Comparison of ENCODE assay signal across 12 cellular contexts in genomic region chr6:27514906-27515495, GRCh38. TPM values are rescaled to one million over a fixed set of nuclear protein-coding genes. Genes with fewer than 3 reads are reported as not detected.
DNase-seq lines count a peak whose midpoint lies in the region; ATAC-seq, FAIRE-seq and TF ChIP-seq lines count a peak whose summit lies in the region.
"Had no signal": no experiment of that assay in that cellular context is flagged by ENCODE, and none has a peak within 500 bp of the region (broad histone marks: within the 10 kb centered on the region; RNA-seq: fewer than 3 reads in every experiment).

No MANE protein-coding gene starts in this region.

- H3K4me2 ChIP-seq in OCI-LY7 (ENCODE audit: low read length): no peak overlapping the region

- DNase-seq in left ventricle myocardium inferior: no peak
- no peak for DNase-seq in right atrium auricular region (ENCODE audit: low spot score)
- DNase-seq in activated T-cell treated with anti-CD3 and anti-CD28 coated beads, Interleukin-2, amount 50 U/mL, for 4 hours: peak; percentile 9
- DNase-seq in tibial artery: no peak
- DNase-seq in NCI-H82 treated with DMSO at 0.1 percent for 48 hours (lab: John Stamatoyannopoulos, UW; ENCODE audit: unreplicated experiment): no peak
- DNase-seq in OCI-LY7 (ENCODE audit: low spot score): no peak
- no peak for DNase-seq in pancreas
- DNase-seq: activated effector memory CD4-positive, alpha-beta T cell treated with anti-CD3 and anti-CD28 coated beads, Interleukin-2, amount 50 U/mL, for 16 hours; PC-3 had no signal

- intact Hi-C loops in left ventricle myocardium inferior (cut with micrococcal nuclease): loop anchor here (5.0 to 10.0 kb wide), 3 partner anchors 240 to 377 kb away; a partner anchor contains a TSS
- intact Hi-C loops in tibial artery (cut with DNase I; ENCODE audit: low total_unique reads): loop anchor here (10.0 kb wide), 2 partner anchors 240 to 340 kb away; no protein-coding TSS in a partner anchor
- intact Hi-C loops in OCI-LY7 (cut with micrococcal nuclease; ENCODE audit: unreplicated experiment): loop anchor here (5.0 kb wide), 2 partner anchors 38 to 203 kb away; partner anchors contain the start of gene POM121L2
- intact Hi-C loops in pancreas (cut with DNase I): no loop called here

- TF ChIP-seq CTCF in left ventricle myocardium inferior (IDR thresholded peaks at IDR 0.05; ENCODE audit: borderline replicate concordance): no peak
- TF ChIP-seq CTCF in right atrium auricular region (IDR thresholded peaks at IDR 0.05): no peak
- TF ChIP-seq CTCF in tibial artery (IDR thresholded peaks at IDR 0.05): no peak
- TF ChIP-seq CTCF in OCI-LY7 (conservative IDR thresholded peaks at IDR 0.05; ENCODE audit: low read length): no peak
- no peak for TF ChIP-seq CTCF in pancreas (IDR thresholded peaks at IDR 0.05)

- no peaks in the 10 kb centered on the region for H3K79me2 ChIP-seq in OCI-LY7 (ENCODE audit: insufficient read depth, low read depth, low read length)

- 21 to 35% methylated on average over 28 of the region's 28 CpGs for WGBS in pancreas, 2 donors

- H3K4me1 Mint-ChIP-seq in activated T-cell treated with anti-CD3 and anti-CD28 coated beads, Interleukin-2, amount 50 U/mL, for 4 hours (ENCODE audit: low read depth): peaks cover 9% of the 10 kb centered on the region

- no peak overlapping the region for H2AFZ ChIP-seq in OCI-LY7 (ENCODE audit: low read length)

- H3K27ac ChIP-seq in left ventricle myocardium inferior (replicated peaks) (no peak overlapping the region), right atrium auricular region (no peak overlapping the region), tibial artery (no peak overlapping the region), OCI-LY7 (ENCODE audit: low read depth, low read length, poor library complexity, severe bottlenecking) (no peak overlapping the region), pancreas (no peak overlapping the region)
- H3K27ac ChIP-seq: C4-2B had no signal

- no peaks in the 10 kb centered on the region for H3K9me2 ChIP-seq in OCI-LY7 (ENCODE audit: insufficient read depth, low read length)

- ATAC-seq in activated T-cell treated with anti-CD3 and anti-CD28 coated beads, Interleukin-2, amount 50 U/mL, for 4 hours: no peak
- no peak for ATAC-seq in pancreas
- ATAC-seq: PC-3 had no signal

- H3K4me3 Mint-ChIP-seq in activated T-cell treated with anti-CD3 and anti-CD28 coated beads, Interleukin-2, amount 50 U/mL, for 4 hours: peak overlapping the region; percentile 7

- H3K36me3 Mint-ChIP-seq in activated T-cell treated with anti-CD3 and anti-CD28 coated beads, Interleukin-2, amount 50 U/mL, for 4 hours (ENCODE audit: insufficient read depth): peaks cover 1% of the 10 kb centered on the region

- POLR2A ChIA-PET in OCI-LY7 (lab: Charles Lee): interaction anchor here (0.6 kb wide), 1 partner anchor 13 kb away, joined by 3 read pairs; no protein-coding TSS in a partner anchor

- H3K9me3 Mint-ChIP-seq in activated T-cell treated with anti-CD3 and anti-CD28 coated beads, Interleukin-2, amount 50 U/mL, for 4 hours: no peaks in the 10 kb centered on the region

- H3K9me3 ChIP-seq in left ventricle myocardium inferior (replicated peaks): no peaks in the 10 kb centered on the region
- H3K9me3 ChIP-seq in right atrium auricular region: no peaks in the 10 kb centered on the region
- no peaks in the 10 kb centered on the region for H3K9me3 ChIP-seq in iPS-15b (ENCODE audit: control insufficient read depth, insufficient read depth, low read length)
- H3K9me3 ChIP-seq in tibial artery: no peaks in the 10 kb centered on the region
- H3K9me3 ChIP-seq in OCI-LY7 (ENCODE audit: low read length): no peaks in the 10 kb centered on the region
- H3K9me3 ChIP-seq in pancreas: no peaks in the 10 kb centered on the region
- H3K9me3 ChIP-seq: HAP-1 had no signal

- no peak overlapping the region for H3K9ac ChIP-seq in iPS-15b (ENCODE audit: low read depth, low read length)

- H3K27me3 ChIP-seq in left ventricle myocardium inferior (ENCODE audit: low read depth): peaks cover 64% of the 10 kb centered on the region
- H3K27me3 ChIP-seq in right atrium auricular region: no peaks in the 10 kb centered on the region
- peaks cover 26% of the 10 kb centered on the region for H3K27me3 ChIP-seq in iPS-15b (ENCODE audit: control insufficient read depth, insufficient read depth, low read length)
- H3K27me3 ChIP-seq in tibial artery: peaks cover 0 to 11% of the 10 kb centered on the region in 2 donors
- H3K27me3 ChIP-seq in pancreas: peaks cover 0 to 48% (median under 1%) of the 10 kb centered on the region in 4 donors

- H3K27me3 Mint-ChIP-seq in activated T-cell treated with anti-CD3 and anti-CD28 coated beads, Interleukin-2, amount 50 U/mL, for 4 hours (ENCODE audit: low read depth): peaks cover 58% of the 10 kb centered on the region

- FAIRE-seq in pancreas (lab: Jason Lieb, UNC): no peak

- no TSS peak for BruUV-seq in OCI-LY7 (replicated peaks; lab: Mats Ljungman, UMichigan)

- H4K20me1 ChIP-seq in OCI-LY7 (ENCODE audit: insufficient read depth, low read length): no peaks in the 10 kb centered on the region

- no peaks in the 10 kb centered on the region for H3K36me3 ChIP-seq in left ventricle myocardium inferior
- H3K36me3 ChIP-seq in right atrium auricular region: no peaks in the 10 kb centered on the region
- H3K36me3 ChIP-seq in iPS-15b (ENCODE audit: control insufficient read depth, insufficient read depth, low read length): no peaks in the 10 kb centered on the region
- H3K36me3 ChIP-seq in tibial artery: no peaks in the 10 kb centered on the region
- no peaks in the 10 kb centered on the region for H3K36me3 ChIP-seq in OCI-LY7 (ENCODE audit: insufficient read depth, low read length)
- no peaks in the 10 kb centered on the region for H3K36me3 ChIP-seq in pancreas
- H3K36me3 ChIP-seq: HAP-1 had no signal

- CTCF ChIA-PET in OCI-LY7 (lab: Charles Lee; ENCODE audit: unreplicated experiment): no interaction called here

- H3K4me1 ChIP-seq in left ventricle myocardium inferior (peaks cover 13% of the 10 kb centered on the region), right atrium auricular region (peaks cover 0 to 9% of the 10 kb centered on the region in 2 donors), iPS-15b (ENCODE audit: control insufficient read depth, insufficient read depth, low read length) (peaks cover 5% of the 10 kb centered on the region), tibial artery (peaks cover 0 to 8% (median 6%) of the 10 kb centered on the region in 4 donors), OCI-LY7 (ENCODE audit: insufficient read depth, low read length, poor library complexity, severe bottlenecking) (peaks cover 7% of the 10 kb centered on the region), pancreas (peaks cover 0 to 8% (median 7%) of the 10 kb centered on the region in 3 donors)

- H3K4me3 ChIP-seq in left ventricle myocardium inferior (peak overlapping the region; percentile 38), right atrium auricular region (no peak overlapping the region), iPS-15b (ENCODE audit: low read depth, low read length) (peak overlapping the region; percentile 3), tibial artery (peak overlapping the region; percentile 7 to 23), OCI-LY7 (ENCODE audit: low read depth, low read length, poor library complexity, severe bottlenecking) (no peak overlapping the region), pancreas (no peak overlapping the region)
- H3K4me3 ChIP-seq: HAP-1 had no signal

RNA-seq across cellular contexts. Expression of gene ZNF184, which starts 42.1 kb away (rescaled TPM):
- 3.2 TPM for total RNA-seq in left ventricle myocardium inferior
- 1 to 10 TPM; 3.3 to 3.9 TPM for total RNA-seq in right atrium auricular region
- 1 to 10 TPM; 4.5 to 5.2 (median 4.9) TPM for total RNA-seq in activated T-cell treated with anti-CD3 and anti-CD28 coated beads, Interleukin-2, amount 50 U/mL, for 4 hours
- total RNA-seq in OCI-LY7 (2014; rRNA removed; shearing (Covaris generic)): 18.6 and 20.6 TPM in 2 replicates
- 17.7 and 23.6 TPM in 2 replicates for total RNA-seq in OCI-LY7 (2022)
- 1 to 10 TPM; 1.6 to 4.6 (median 2.6) TPM for total RNA-seq in pancreas
- polyA plus RNA-seq in pancreas: 1 to 10 TPM; 1.1 to 1.9 TPM

Comparison
In these comparisons a context has a peak if more than half of its experiments do, and no peak if none do; other contexts are left out.
1. H3K4me3 ChIP-seq: peak in left ventricle myocardium inferior (single experiment), iPS-15b (single experiment) and tibial artery (2 of 2); none in right atrium auricular region (0 of 2), OCI-LY7 (single experiment) and pancreas (0 of 4).
2. intact Hi-C loops: an anchor here in left ventricle myocardium inferior (5.0 to 10.0 kb wide), tibial artery (10.0 kb wide) and OCI-LY7 (5.0 kb wide); none called in pancreas.